ENCODE assay signal across 8 cellular contexts in genomic region chrX:2608638-2609430, GRCh38.
DNase-seq lines count a peak whose midpoint lies in the region; ATAC-seq and TF ChIP-seq lines count a peak whose summit lies in the region.

No MANE protein-coding gene starts in this region.

- no peaks in the 10 kb centered on the region for H3K36me3 ChIP-seq in CD8-positive, alpha-beta T cell (ENCODE audit: insufficient read depth, low read length)
- H3K36me3 ChIP-seq in neuron (ENCODE audit: insufficient read depth, low read length) (peaks cover 4% of the 10 kb centered on the region), testis (ENCODE audit: low read depth, missing control alignments) (no peaks in the 10 kb centered on the region)

- CTCF ChIA-PET in CD8-positive, alpha-beta T cell (lab: Charles Lee) = no interaction called here

- H3K9me3 ChIP-seq in CD8-positive, alpha-beta T cell (ENCODE audit: low read length) = no peaks in the 10 kb centered on the region
- H3K9me3 ChIP-seq in neuron (ENCODE audit: low read length) (no peaks in the 10 kb centered on the region), testis (no peaks in the 10 kb centered on the region)

- DNase-seq in CD8-positive, alpha-beta T cell = peak; percentile 66 to 89 (median 85)
- DNase-seq in HuH-7.5 (ENCODE audit: low spot score) (peak; percentile 54), activated T-cell treated with anti-CD3 and anti-CD28 coated beads for 1 hour (ENCODE audit: low read depth) (peak; percentile 79), fibroblast of peridontal ligament (ENCODE audit: extremely low read depth) (peak; percentile 76), testis (peak; percentile 84), COLO668 (lab: John Stamatoyannopoulos, UW; ENCODE audit: unreplicated experiment) (no peak)

- H3K9me3 Mint-ChIP-seq in CD8-positive, alpha-beta T cell = no peaks in the 10 kb centered on the region

- TF ChIP-seq CTCF in CD8-positive, alpha-beta T cell (IDR thresholded peaks at IDR 0.05) = no peak
- TF ChIP-seq CTCF in testis (IDR thresholded peaks at IDR 0.05) = no peak

- H3K4me3 Mint-ChIP-seq in CD8-positive, alpha-beta T cell = peak overlapping the region; percentile 93

- peak overlapping the region; percentile 88 for H3K4me3 ChIP-seq in CD8-positive, alpha-beta T cell (ENCODE audit: low read depth, low read length)
- peak overlapping the region; percentile 48 for H3K4me3 ChIP-seq in neuron (ENCODE audit: low read length)
- peak overlapping the region; percentile 72 to 90 for H3K4me3 ChIP-seq in testis

- no peaks in the 10 kb centered on the region for H3K27me3 Mint-ChIP-seq in CD8-positive, alpha-beta T cell (ENCODE audit: low read depth)

- TF ChIP-seq POLR2A in testis (IDR thresholded peaks at IDR 0.05) = no peak

- peaks cover 38% of the 10 kb centered on the region for H3K36me3 Mint-ChIP-seq in CD8-positive, alpha-beta T cell

- ATAC-seq in CD8-positive, alpha-beta T cell = peak; percentile 95
- peak; percentile 89 for ATAC-seq in GM21447 (IDR thresholded peaks at IDR 0.05; ENCODE audit: unreplicated experiment)

- H3K4me1 Mint-ChIP-seq in CD8-positive, alpha-beta T cell (ENCODE audit: low read depth) = peaks cover 46% of the 10 kb centered on the region

- H3K27ac ChIP-seq in CD8-positive, alpha-beta T cell (ENCODE audit: low read depth, low read length) = peak overlapping the region; percentile 54
- H3K27ac ChIP-seq in testis = peak overlapping the region; percentile 76 to 86

- POLR2A ChIA-PET in CD8-positive, alpha-beta T cell (lab: Charles Lee) = no interaction called here

- no peaks in the 10 kb centered on the region for H3K27me3 ChIP-seq in CD8-positive, alpha-beta T cell (ENCODE audit: insufficient read depth, low read length)
- H3K27me3 ChIP-seq in neuron (ENCODE audit: insufficient read depth, low read length) (no peaks in the 10 kb centered on the region), testis (no peaks in the 10 kb centered on the region)

- peak overlapping the region; percentile 88 for H2AFZ ChIP-seq in neuron (ENCODE audit: low read depth, low read length)

- H3K4me1 ChIP-seq in CD8-positive, alpha-beta T cell (ENCODE audit: insufficient read depth, low read length) = peaks cover 18% of the 10 kb centered on the region
- peaks cover 16% of the 10 kb centered on the region for H3K4me1 ChIP-seq in neuron (ENCODE audit: insufficient read depth, low read length)
- peaks cover 4% of the 10 kb centered on the region for H3K4me1 ChIP-seq in testis

- WGBS in testis, 2 donors = 1% methylated on average over 53 of the region's 63 CpGs; no CpG with 5 or more reads in 1 of the 2 donors

- intact Hi-C loops in CD8-positive, alpha-beta T cell (cut with DNase I, micrococcal nuclease) = loop anchor here (1.0 to 5.0 kb wide), 9 partner anchors 18 to 1218 kb away; partner anchors contain the start of genes ASMTL (in 1 of the 2), CD99 (in 1 of the 2), DHRSX (in 1 of the 2) and SLC25A6 (in 1 of the 2)
- intact Hi-C loops in testis (cut with DNase I; ENCODE audit: low total_unique reads) = loop anchor here (10.0 kb wide), 1 partner anchor 954 kb away; no protein-coding TSS in a partner anchor

- H3K27ac Mint-ChIP-seq in CD8-positive, alpha-beta T cell = peak overlapping the region; percentile 83
